In genomic region chr1:12541274-12542137, GRCh38 we compare ENCODE assay signal across 10 cellular contexts.
DNase-seq lines count a peak whose midpoint lies in the region; ATAC-seq and TF ChIP-seq lines count a peak whose summit lies in the region.
"Had no signal": no experiment of that assay in that cellular context is flagged by ENCODE, and none has a peak within 500 bp of the region (broad histone marks: within the 10 kb centered on the region; RNA-seq: fewer than 3 reads in every experiment).

No MANE protein-coding gene starts in this region.

- no peaks in the 10 kb centered on the region for H3K27me3 ChIP-seq in hepatocyte

- H3K4me1 ChIP-seq in hepatocyte (ENCODE audit: insufficient read depth), result peaks cover 18% of the 10 kb centered on the region

- in situ Hi-C loops in astrocyte of the spinal cord (cut with HindIII; ENCODE audit: low sequenced_read_pairs), result no loop called here

- no peak overlapping the region for H2AFZ ChIP-seq in hepatocyte

- H3K4me2 ChIP-seq in hepatocyte, result no peak overlapping the region

- DNase-seq in ELR (ENCODE audit: low read depth) (peak; percentile 27), astrocyte of the spinal cord (ENCODE audit: low read depth, low spot score) (peak; percentile 79), hepatocyte (ENCODE audit: low spot score) (peak; percentile 48), retina (peak; percentile 71), caudate nucleus (lab: John Stamatoyannopoulos, UW) (no peak), cerebellar cortex (ENCODE audit: low spot score) (no peak)
- DNase-seq: activated naive CD4-positive, alpha-beta T cell treated with anti-CD3 and anti-CD28 coated beads for 36 hours; NCI-H774 had no signal

- no peaks in the 10 kb centered on the region for H3K79me2 ChIP-seq in hepatocyte

- H3K36me3 ChIP-seq in hepatocyte (replicated peaks; ENCODE audit: insufficient read depth, low read depth), result no peaks in the 10 kb centered on the region

- no peaks in the 10 kb centered on the region for H4K20me1 ChIP-seq in hepatocyte (ENCODE audit: insufficient read depth, poor library complexity, severe bottlenecking)

- ATAC-seq in HG03045 (IDR thresholded peaks at IDR 0.05; ENCODE audit: unreplicated experiment) (no peak), HG03280 (IDR thresholded peaks at IDR 0.05; ENCODE audit: unreplicated experiment) (no peak)

- 71% methylated on average over 17 of the region's 17 CpGs for WGBS in hepatocyte (ENCODE audit: low lambda C conversion rate, missing lambda C conversion rate)

- no peak overlapping the region for H3K4me3 ChIP-seq in astrocyte of the spinal cord (ENCODE audit: low read depth, low read length)
- no peak overlapping the region for H3K4me3 ChIP-seq in hepatocyte

- no peak for TF ChIP-seq CTCF in astrocyte of the spinal cord (IDR thresholded peaks at IDR 0.05; ENCODE audit: low read depth, low read length)
- TF ChIP-seq CTCF in hepatocyte (IDR thresholded peaks at IDR 0.05; ENCODE audit: poor library complexity), result no peak

- H3K9me2 ChIP-seq in hepatocyte (replicated peaks; ENCODE audit: insufficient read depth), result no peaks in the 10 kb centered on the region

- H3K27ac ChIP-seq in hepatocyte (peak overlapping the region; percentile 56), caudate nucleus (ENCODE audit: low read depth, low read length) (no peak overlapping the region)

- H3K9me3 ChIP-seq in hepatocyte (ENCODE audit: low read depth), result no peaks in the 10 kb centered on the region

Comparison
In these comparisons a context has a peak if more than half of its experiments do, and no peak if none do; other contexts are left out.
1. DNase-seq: peak in ELR (single experiment), astrocyte of the spinal cord (single experiment), hepatocyte (single experiment) and retina (single experiment); none in caudate nucleus (0 of 61) and cerebellar cortex (single experiment).